In the genomic region with DNA sequence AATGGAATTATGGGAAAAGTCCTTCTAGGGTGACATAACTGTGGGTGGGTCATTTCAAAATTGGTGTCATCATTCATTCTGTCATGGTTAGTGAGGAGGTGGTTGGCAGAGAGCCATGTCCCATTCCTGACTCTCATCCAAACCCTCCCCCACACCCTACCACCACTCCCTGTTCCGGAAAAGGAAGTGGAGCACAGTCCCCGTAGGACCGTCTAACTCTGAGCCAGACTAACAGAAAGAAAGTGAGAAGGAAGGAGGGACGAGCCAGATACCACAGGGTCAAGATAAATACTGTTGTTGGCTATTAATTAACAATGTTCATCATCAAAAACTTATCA, we compare ENCODE assay signal across 1 cellular context.
TF ChIP-seq lines count a peak whose summit lies in the region.

No MANE protein-coding gene starts in this region.

TF ChIP-seq in PFSK-1, 5 proteins besides CTCF, POLR2A, EP300 and RAD21:
- TF ChIP-seq REST (IDR thresholded peaks at IDR 0.05; ENCODE audit: insufficient read depth in 1 of 2, low read depth in 2 of 2, low read length in 2 of 2) (peak in 1 of 2 experiments; percentile 52; a peak in 1 of 4 replicates), POLR2AphosphoS5 (IDR thresholded peaks at IDR 0.05; ENCODE audit: low read depth, low read length) (no peak; the same call in 1 of the 2 replicates), TAF1 (IDR thresholded peaks at IDR 0.05; ENCODE audit: borderline replicate concordance, insufficient read depth, low read length) (0 out of 2 replicates have a peak, but pooled peaks have one; percentile 33), FOXP2 (optimal IDR thresholded peaks at IDR 0.05; ENCODE audit: borderline replicate concordance, extremely low read depth, extremely low read length, insufficient read depth) (peak; percentile 82)
